In genomic region chr10:35711615-35712411, GRCh38 we compare ENCODE assay signal across 16 cellular contexts.
"Had no signal": no experiment of that assay in that cellular context is flagged by ENCODE, and none has a peak within 500 bp of the region (broad histone marks: within the 10 kb centered on the region; RNA-seq: fewer than 3 reads in every experiment).

No MANE protein-coding gene starts in this region.

- H3K4me1 ChIP-seq: pancreas had no signal

- H3K9me3 ChIP-seq: pancreas, thoracic aorta had no signal

- H3K4me3 ChIP-seq: pancreas, thoracic aorta had no signal

- H3K36me3 ChIP-seq: pancreas, thoracic aorta had no signal

- ATAC-seq: activated CD4-positive, CD25-positive, alpha-beta regulatory T cell treated with anti-CD3 and anti-CD28 coated beads, Interleukin-2, amount 50 U/mL, for 24 hours; effector memory CD8-positive, alpha-beta T cell; pancreas; stimulated activated naive CD8-positive, alpha-beta T cell treated with anti-CD3 and anti-CD28 coated beads, Interleukin-15, amount 100 ng/mL, for 72 hours had no signal

- H3K27me3 Mint-ChIP-seq: activated naive CD8-positive, alpha-beta T cell treated with anti-CD3 and anti-CD28 coated beads, Interleukin-2, amount 10 ng/mL, durations not matched to agents 7 days and 5 days; dendritic cell treated with granulocyte-macrophage colony-stimulating factor and Interleukin-4, amounts not matched to agents 40 ng/mL and 50 ng/mL, for 4 days had no signal

- H3K4me1 Mint-ChIP-seq: activated naive CD8-positive, alpha-beta T cell treated with anti-CD3 and anti-CD28 coated beads, Interleukin-2, amount 10 ng/mL, durations not matched to agents 7 days and 5 days; stimulated activated naive CD8-positive, alpha-beta T cell treated with anti-CD3 and anti-CD28 coated beads, Interleukin-15, amount 100 ng/mL, for 72 hours had no signal

- H3K36me3 Mint-ChIP-seq: activated CD4-positive, alpha-beta memory T cell treated with anti-CD3 and anti-CD28 coated beads for 36 hours; activated naive CD8-positive, alpha-beta T cell treated with anti-CD3 and anti-CD28 coated beads, Interleukin-2, amount 10 ng/mL, durations not matched to agents 7 days and 5 days had no signal

- H3K27ac ChIP-seq: pancreas, thoracic aorta had no signal

- H3K27me3 ChIP-seq: pancreas had no signal

- H3K27ac Mint-ChIP-seq: activated CD4-positive, alpha-beta memory T cell treated with anti-CD3 and anti-CD28 coated beads for 36 hours; activated naive CD8-positive, alpha-beta T cell treated with anti-CD3 and anti-CD28 coated beads, Interleukin-2, amount 10 ng/mL, durations not matched to agents 7 days and 5 days; dendritic cell treated with granulocyte-macrophage colony-stimulating factor and Interleukin-4, amounts not matched to agents 40 ng/mL and 50 ng/mL, for 4 days; effector memory CD8-positive, alpha-beta T cell; stimulated activated naive CD8-positive, alpha-beta T cell treated with anti-CD3 and anti-CD28 coated beads, Interleukin-15, amount 100 ng/mL, for 72 hours had no signal

- H3K9me3 Mint-ChIP-seq: activated CD4-positive, alpha-beta memory T cell treated with anti-CD3 and anti-CD28 coated beads for 36 hours; activated naive CD8-positive, alpha-beta T cell treated with anti-CD3 and anti-CD28 coated beads, Interleukin-2, amount 10 ng/mL, durations not matched to agents 7 days and 5 days had no signal

- H3K4me3 Mint-ChIP-seq: activated CD4-positive, alpha-beta memory T cell treated with anti-CD3 and anti-CD28 coated beads for 36 hours; activated naive CD8-positive, alpha-beta T cell treated with anti-CD3 and anti-CD28 coated beads, Interleukin-2, amount 10 ng/mL, durations not matched to agents 7 days and 5 days; dendritic cell treated with granulocyte-macrophage colony-stimulating factor and Interleukin-4, amounts not matched to agents 40 ng/mL and 50 ng/mL, for 4 days; effector memory CD8-positive, alpha-beta T cell; stimulated activated naive CD8-positive, alpha-beta T cell treated with anti-CD3 and anti-CD28 coated beads, Interleukin-15, amount 100 ng/mL, for 72 hours had no signal

- DNase-seq: activated CD4-positive, alpha-beta memory T cell treated with anti-CD3 and anti-CD28 coated beads for 36 hours; activated gamma-delta T cell treated with Interleukin-2 at 50 U/mL for 16 hours; activated naive CD8-positive, alpha-beta T cell treated with anti-CD3 and anti-CD28 coated beads, Interleukin-2, amount 10 ng/mL, durations not matched to agents 7 days and 5 days; activated T-cell treated with anti-CD3 and anti-CD28 coated beads, Interleukin-2, amount 50 U/mL, for 48 hours; anterior cingulate cortex; cerebellar nuclear complex; effector memory CD8-positive, alpha-beta T cell; hippocampal formation; kidney glomerular epithelial cell; midbrain; pancreas; stimulated activated CD4-positive, alpha-beta T cell treated with anti-CD3 and anti-CD28 coated beads, Interleukin-2, amount 100 ng/mL, for 48 hours; stimulated activated naive CD8-positive, alpha-beta T cell treated with anti-CD3 and anti-CD28 coated beads, Interleukin-15, amount 100 ng/mL, for 72 hours had no signal
